In genomic region chr3:69033470-69033869, GRCh38 we compare ENCODE assay signal across 16 cellular contexts.
DNase-seq lines count a peak whose midpoint lies in the region; ATAC-seq, FAIRE-seq and TF ChIP-seq lines count a peak whose summit lies in the region.
"Had no signal": no experiment of that assay in that cellular context is flagged by ENCODE, and none has a peak within 500 bp of the region (broad histone marks: within the 10 kb centered on the region; RNA-seq: fewer than 3 reads in every experiment).

No MANE protein-coding gene starts in this region.

- no peak for TF ChIP-seq POLR2A in H54 (IDR thresholded peaks at IDR 0.05; ENCODE audit: low read depth, low read length)

- ATAC-seq in GM18868 (IDR thresholded peaks at IDR 0.05; ENCODE audit: unreplicated experiment) (no peak), GM21529 (IDR thresholded peaks at IDR 0.05; ENCODE audit: unreplicated experiment) (no peak)
- ATAC-seq: GM23338 had no signal

- peak; percentile 95 for FAIRE-seq in H54 (lab: Jason Lieb, UNC)
- FAIRE-seq: TTC549 had no signal

- H3K4me3 ChIP-seq in astrocyte of the spinal cord (ENCODE audit: low read depth, low read length): no peak overlapping the region
- H3K4me3 ChIP-seq: colonic mucosa, GM23338 had no signal

- in situ Hi-C loops in astrocyte of the spinal cord (cut with HindIII; ENCODE audit: low sequenced_read_pairs): no loop called here

- DNase-seq in H54 (ENCODE audit: insufficient read length, low spot score) (peak; percentile 30), NOMO-1 treated with dmso at 0.1 percent for 144 hours (lab: John Stamatoyannopoulos, UW; ENCODE audit: unreplicated experiment) (peak; percentile 5), astrocyte of the spinal cord (ENCODE audit: low read depth, low spot score) (peak; percentile 88), medulla oblongata (ENCODE audit: extremely low spot score) (peak; percentile 41), T1000 (lab: John Stamatoyannopoulos, UW) (no peak)
- DNase-seq: activated effector memory CD4-positive, alpha-beta T cell treated with Interleukin-2 at 50 U/mL for 16 hours; colonic mucosa; COR-L47; mammary epithelial cell; NCI-H187 treated with DMSO at 0.1 percent for 48 hours; posterior cingulate gyrus; stimulated activated CD4-positive, alpha-beta T cell treated with anti-CD3 and anti-CD28 coated beads, Interleukin-2, amount 100 ng/mL, for 48 hours had no signal

- TF ChIP-seq CTCF in astrocyte of the spinal cord (IDR thresholded peaks at IDR 0.05; ENCODE audit: low read depth, low read length): no peak
